In the genomic region with DNA sequence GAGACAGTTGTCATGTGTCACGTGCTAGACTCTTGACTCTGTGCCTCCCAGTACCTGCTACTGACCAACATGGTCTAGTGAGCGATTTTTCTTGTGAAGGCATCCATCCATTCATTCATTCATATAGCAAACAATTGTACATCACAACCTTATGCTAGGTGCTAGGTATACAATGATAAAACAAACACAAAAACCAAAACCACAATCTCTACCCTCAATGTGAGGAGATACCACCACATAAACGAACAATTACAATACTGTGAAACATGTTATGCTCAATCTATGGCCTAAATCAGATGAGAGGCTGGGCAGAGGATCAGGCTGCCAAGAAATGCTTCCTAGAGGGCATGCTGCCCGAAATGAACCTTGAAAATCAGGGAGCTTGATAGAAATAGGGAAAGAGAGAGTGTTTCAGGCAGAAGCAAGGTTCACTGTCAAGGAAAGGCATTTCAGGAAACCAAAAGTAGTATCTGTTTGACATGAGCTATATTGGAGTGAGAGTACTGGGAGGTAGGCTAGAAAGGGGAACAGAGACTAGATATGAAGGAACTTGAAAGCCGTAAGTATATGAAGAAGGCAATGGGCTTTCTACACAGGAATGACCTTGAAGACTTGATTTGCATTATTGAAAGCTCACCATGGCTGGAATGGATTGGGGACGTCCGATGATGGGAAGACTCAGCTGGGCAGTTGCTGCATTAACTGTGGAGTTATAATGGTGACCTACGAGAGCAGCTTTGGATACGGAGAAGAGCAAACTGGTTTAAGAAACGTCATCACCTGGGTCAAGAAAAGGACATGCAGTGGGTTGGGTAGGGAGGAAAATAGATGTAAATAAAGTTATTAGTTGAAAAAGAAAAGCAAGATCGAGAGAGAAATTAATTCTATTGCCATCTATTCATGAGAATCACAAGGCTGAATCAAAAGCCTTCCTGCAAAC, we compare ENCODE assay signal across 8 cellular contexts.
DNase-seq lines count a peak whose midpoint lies in the region; ATAC-seq and TF ChIP-seq lines count a peak whose summit lies in the region.

No MANE protein-coding gene starts in this region.

- H4K91ac ChIP-seq in IMR-90 (ENCODE audit: insufficient read depth, low read depth, low read length): no peak overlapping the region

- POLR2A ChIA-PET in IMR-90 (lab: Charles Lee; ENCODE audit: unreplicated experiment): no interaction called here

- no peak overlapping the region for H3K23ac ChIP-seq in IMR-90 (ENCODE audit: low read depth, low read length)

- H3K18ac ChIP-seq in IMR-90 (ENCODE audit: low read depth, low read length): no peak overlapping the region

- H3K56ac ChIP-seq in IMR-90 (ENCODE audit: extremely low read depth, insufficient read depth, low read length): no peak overlapping the region

- no peak overlapping the region for H3K27ac ChIP-seq in IMR-90 (ENCODE audit: insufficient read depth, low read length)
- H3K27ac ChIP-seq in lower lobe of right lung: peak overlapping the region; percentile 26

- DNase-seq in IMR-90 (no peak), lower lobe of right lung (no peak), NCI-H146 treated with DMSO at 0.1 percent for 48 hours (lab: John Stamatoyannopoulos, UW; ENCODE audit: unreplicated experiment) (no peak), NCI-H187 treated with DMSO at 0.1 percent for 48 hours (lab: John Stamatoyannopoulos, UW) (no peak), kidney glomerular epithelial cell (lab: John Stamatoyannopoulos, UW) (no peak), H7 (no peak)

- H2AFZ ChIP-seq in IMR-90 (replicated peaks; ENCODE audit: low read length, poor library complexity): peak overlapping the region; percentile 45

- intact Hi-C loops in IMR-90 (cut with micrococcal nuclease) (no loop called here), lower lobe of right lung (cut with DNase I) (no loop called here)

- no peak overlapping the region for H2BK120ac ChIP-seq in IMR-90 (ENCODE audit: low read depth, low read length)

- H3K4me3 ChIP-seq in IMR-90 (ENCODE audit: insufficient read depth, low read depth, low read length) (no peak overlapping the region), lower lobe of right lung (no peak overlapping the region), H7 (ENCODE audit: insufficient read depth, low read depth, low read length) (no peak overlapping the region)

- WGBS in IMR-90 (ENCODE audit: extremely low coverage in 2 of 2, insufficient read length in 1 of 2), 2 experiments: 79 to 100% methylated on average over 1 to 5 of the region's 11 CpGs

- H2BK15ac ChIP-seq in IMR-90 (ENCODE audit: low read depth, low read length): no peak overlapping the region

- no peaks in the 10 kb centered on the region for H4K20me1 ChIP-seq in IMR-90 (ENCODE audit: insufficient read depth, low read length)

- no peak overlapping the region for H2BK5ac ChIP-seq in IMR-90 (ENCODE audit: low read depth, low read length, poor library complexity, severe bottlenecking)

- TF ChIP-seq CTCF in IMR-90 (conservative IDR thresholded peaks at IDR 0.05; ENCODE audit: low read depth, low read length) (no peak), lower lobe of right lung (IDR thresholded peaks at IDR 0.05) (no peak)

- H3K9ac ChIP-seq in IMR-90 (ENCODE audit: low read depth, low read length): no peak overlapping the region

- no peak overlapping the region for H2AK9ac ChIP-seq in IMR-90 (replicated peaks; ENCODE audit: low read depth, low read length, poor library complexity)

- TF ChIP-seq RAD21 in IMR-90 (IDR thresholded peaks at IDR 0.05; ENCODE audit: low read length): no peak

- H3K9me1 ChIP-seq in IMR-90 (ENCODE audit: insufficient read depth, low read length): no peaks in the 10 kb centered on the region

- no peak overlapping the region for H4K5ac ChIP-seq in IMR-90 (ENCODE audit: low read depth, low read length)

- ATAC-seq in GM18511 (IDR thresholded peaks at IDR 0.05; ENCODE audit: unreplicated experiment) (peak; percentile 86), GM21529 (IDR thresholded peaks at IDR 0.05; ENCODE audit: unreplicated experiment) (peak; percentile 85), IMR-90 (ENCODE audit: low read depth) (no peak), lower lobe of right lung (peak; percentile 51 to 56)

- in situ Hi-C loops in IMR-90 (cut with MboI; ENCODE audit: low sequenced_read_pairs): no loop called here

- no peak overlapping the region for H3K4me2 ChIP-seq in IMR-90 (ENCODE audit: low read depth, low read length)

- no peak overlapping the region for H3K14ac ChIP-seq in IMR-90 (replicated peaks; ENCODE audit: low read depth, low read length)

- H3K4me1 ChIP-seq in IMR-90 (ENCODE audit: control insufficient read depth, insufficient read depth, low read length) (no peaks in the 10 kb centered on the region), lower lobe of right lung (peaks cover 24% of the 10 kb centered on the region)

- H4K8ac ChIP-seq in IMR-90 (ENCODE audit: low read depth in 2 of 2, low read length in 2 of 2): no peak overlapping the region

- no peak for TF ChIP-seq POLR2A in IMR-90 (IDR thresholded peaks at IDR 0.05; ENCODE audit: low read depth, low read length)

- H3K36me3 ChIP-seq in IMR-90 (ENCODE audit: control insufficient read depth, insufficient read depth, low read length) (no peaks in the 10 kb centered on the region), lower lobe of right lung (no peaks in the 10 kb centered on the region), H7 (replicated peaks; ENCODE audit: control insufficient read depth, insufficient read depth, low read length) (no peaks in the 10 kb centered on the region)

- H3K27me3 ChIP-seq in IMR-90 (ENCODE audit: control insufficient read depth, insufficient read depth, low read length): peaks cover 4% of the 10 kb centered on the region; the same call in 1 of the 2 replicates
- H3K27me3 ChIP-seq in lower lobe of right lung (ENCODE audit: low read depth): no peaks in the 10 kb centered on the region
- H3K27me3 ChIP-seq in H7 (ENCODE audit: control insufficient read depth, insufficient read depth, low read length): no peaks in the 10 kb centered on the region

- CTCF ChIA-PET in IMR-90 (lab: Yijun Ruan, JAX): interaction anchor here (0.6 to 1.2 kb wide), 3 partner anchors 19 to 750 kb away, joined by 3 to 4 read pairs (median 4); no protein-coding TSS in a partner anchor

- no peak overlapping the region for H2BK20ac ChIP-seq in IMR-90 (ENCODE audit: low read depth, low read length)

- H3K9me3 ChIP-seq in IMR-90 (ENCODE audit: control insufficient read depth, insufficient read depth, low read length) (no peaks in the 10 kb centered on the region; the same call in 1 of the 2 replicates), lower lobe of right lung (no peaks in the 10 kb centered on the region)

- H3K4ac ChIP-seq in IMR-90 (ENCODE audit: low read depth, low read length): no peak overlapping the region

- BruUV-seq in IMR-90 (replicated peaks; lab: Mats Ljungman, UMichigan): no TSS peak

- no peak overlapping the region for H2AK5ac ChIP-seq in IMR-90 (ENCODE audit: low read depth, low read length)

- no peaks in the 10 kb centered on the region for H3K79me1 ChIP-seq in IMR-90 (ENCODE audit: low read depth in 1 of 2, low read length in 2 of 2)

- dilution Hi-C loops in IMR-90 (cut with HindIII; ENCODE audit: low sequenced_read_pairs, unreplicated experiment): no loop called here

TF ChIP-seq in IMR-90, 13 proteins besides CTCF, POLR2A, EP300 and RAD21:
- TF ChIP-seq, protein P1, sequence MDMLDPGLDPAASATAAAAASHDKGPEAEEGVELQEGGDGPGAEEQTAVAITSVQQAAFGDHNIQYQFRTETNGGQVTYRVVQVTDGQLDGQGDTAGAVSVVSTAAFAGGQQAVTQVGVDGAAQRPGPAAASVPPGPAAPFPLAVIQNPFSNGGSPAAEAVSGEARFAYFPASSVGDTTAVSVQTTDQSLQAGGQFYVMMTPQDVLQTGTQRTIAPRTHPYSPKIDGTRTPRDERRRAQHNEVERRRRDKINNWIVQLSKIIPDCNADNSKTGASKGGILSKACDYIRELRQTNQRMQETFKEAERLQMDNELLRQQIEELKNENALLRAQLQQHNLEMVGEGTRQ (IDR thresholded peaks at IDR 0.05; ENCODE audit: low read depth, low read length): no peak
- TF ChIP-seq RFX5 (IDR thresholded peaks at IDR 0.05; ENCODE audit: low read depth, low read length): no peak
- TF ChIP-seq BHLHE40 (IDR thresholded peaks at IDR 0.05; ENCODE audit: low read depth, low read length): no peak
- no peak for TF ChIP-seq SMC3 (IDR thresholded peaks at IDR 0.05; ENCODE audit: low read depth, low read length)
- no peak for TF ChIP-seq MAZ (IDR thresholded peaks at IDR 0.05; ENCODE audit: borderline replicate concordance, low read depth, low read length)
- no peak for TF ChIP-seq CEBPB (IDR thresholded peaks at IDR 0.05; ENCODE audit: low read depth, low read length)
- no peak for TF ChIP-seq MAFK (IDR thresholded peaks at IDR 0.05; ENCODE audit: low read depth, low read length)
- TF ChIP-seq, protein P2, sequence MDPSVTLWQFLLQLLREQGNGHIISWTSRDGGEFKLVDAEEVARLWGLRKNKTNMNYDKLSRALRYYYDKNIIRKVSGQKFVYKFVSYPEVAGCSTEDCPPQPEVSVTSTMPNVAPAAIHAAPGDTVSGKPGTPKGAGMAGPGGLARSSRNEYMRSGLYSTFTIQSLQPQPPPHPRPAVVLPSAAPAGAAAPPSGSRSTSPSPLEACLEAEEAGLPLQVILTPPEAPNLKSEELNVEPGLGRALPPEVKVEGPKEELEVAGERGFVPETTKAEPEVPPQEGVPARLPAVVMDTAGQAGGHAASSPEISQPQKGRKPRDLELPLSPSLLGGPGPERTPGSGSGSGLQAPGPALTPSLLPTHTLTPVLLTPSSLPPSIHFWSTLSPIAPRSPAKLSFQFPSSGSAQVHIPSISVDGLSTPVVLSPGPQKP (IDR thresholded peaks at IDR 0.05; ENCODE audit: borderline replicate concordance, low read depth, low read length): no peak
